In genomic region chr3:64363842-64364241, GRCh38 we compare ENCODE assay signal across 28 cellular contexts.
"Had no signal": no experiment of that assay in that cellular context is flagged by ENCODE, and none has a peak within 500 bp of the region (broad histone marks: within the 10 kb centered on the region; RNA-seq: fewer than 3 reads in every experiment).

No MANE protein-coding gene starts in this region.

- H3K27ac Mint-ChIP-seq: activated CD4-positive, alpha-beta memory T cell treated with anti-CD3 and anti-CD28 coated beads for 36 hours; activated CD4-positive, alpha-beta T cell treated with anti-CD3 and anti-CD28 coated beads for 36 hours; activated CD4-positive, alpha-beta T cell treated with anti-CD3 and anti-CD28 coated beads, Interleukin-2, amount 10 ng/mL, durations not matched to agents 24 days and 14 days; activated naive CD4-positive, alpha-beta T cell treated with anti-CD3 and anti-CD28 coated beads, Interleukin-2, amount 10 ng/mL, durations not matched to agents 7 days and 5 days; activated naive CD4-positive, alpha-beta T cell treated with anti-CD3 and anti-CD28 coated beads, Interleukin-2, amount 50 U/mL, for 72 hours; activated naive CD8-positive, alpha-beta T cell treated with anti-CD3 and anti-CD28 coated beads, Interleukin-2, amount 10 ng/mL, durations not matched to agents 7 days and 5 days; activated T-cell treated with anti-CD3 and anti-CD28 coated beads, Interleukin-2, amount 50 U/mL, for 24 hours; activated T-cell treated with anti-CD3 and anti-CD28 coated beads, Interleukin-2, amount 50 U/mL, for 72 hours; dendritic cell treated with granulocyte-macrophage colony-stimulating factor and Interleukin-4, amounts not matched to agents 40 ng/mL and 50 ng/mL, for 4 days; endodermal cell; T-helper 17 cell; T-helper 2 cell treated with Interferon-gamma antibody and Interleukin-4, amounts not matched to agents 5 μg/mL and 100 μg/mL, for 36 hours had no signal

- H3K4me1 Mint-ChIP-seq: activated CD4-positive, alpha-beta T cell treated with anti-CD3 and anti-CD28 coated beads for 36 hours; activated CD4-positive, alpha-beta T cell treated with anti-CD3 and anti-CD28 coated beads, Interleukin-2, amount 10 ng/mL, durations not matched to agents 24 days and 14 days; activated naive CD8-positive, alpha-beta T cell treated with anti-CD3 and anti-CD28 coated beads, Interleukin-2, amount 10 ng/mL, durations not matched to agents 7 days and 5 days; central memory CD8-positive, alpha-beta T cell; T-helper 17 cell had no signal

- H3K9me3 ChIP-seq: gastroesophageal sphincter had no signal

- H3K27me3 ChIP-seq: brain microvascular endothelial cell, foreskin keratinocyte, gastroesophageal sphincter had no signal

- H3K27me3 Mint-ChIP-seq: central memory CD8-positive, alpha-beta T cell; dendritic cell treated with granulocyte-macrophage colony-stimulating factor and Interleukin-4, amounts not matched to agents 40 ng/mL and 50 ng/mL, for 4 days had no signal

- H3K36me3 ChIP-seq: brain microvascular endothelial cell, gastroesophageal sphincter had no signal

- H3K4me3 Mint-ChIP-seq: activated CD4-positive, alpha-beta memory T cell treated with anti-CD3 and anti-CD28 coated beads for 36 hours; activated CD4-positive, alpha-beta T cell treated with anti-CD3 and anti-CD28 coated beads for 36 hours; activated CD4-positive, alpha-beta T cell treated with anti-CD3 and anti-CD28 coated beads, Interleukin-2, amount 10 ng/mL, durations not matched to agents 24 days and 14 days; activated naive CD4-positive, alpha-beta T cell treated with anti-CD3 and anti-CD28 coated beads, Interleukin-2, amount 10 ng/mL, durations not matched to agents 7 days and 5 days; activated naive CD8-positive, alpha-beta T cell treated with anti-CD3 and anti-CD28 coated beads, Interleukin-2, amount 10 ng/mL, durations not matched to agents 7 days and 5 days; activated T-cell treated with anti-CD3 and anti-CD28 coated beads, Interleukin-2, amount 50 U/mL, for 24 hours; activated T-cell treated with anti-CD3 and anti-CD28 coated beads, Interleukin-2, amount 50 U/mL, for 72 hours; central memory CD8-positive, alpha-beta T cell; dendritic cell treated with granulocyte-macrophage colony-stimulating factor and Interleukin-4, amounts not matched to agents 40 ng/mL and 50 ng/mL, for 4 days; endodermal cell; T-helper 17 cell; T-helper 2 cell treated with Interferon-gamma antibody and Interleukin-4, amounts not matched to agents 5 μg/mL and 100 μg/mL, for 36 hours had no signal

- H3K4me1 ChIP-seq: foreskin keratinocyte, gastroesophageal sphincter had no signal

- H3K9me3 Mint-ChIP-seq: activated CD4-positive, alpha-beta memory T cell treated with anti-CD3 and anti-CD28 coated beads for 36 hours; activated CD4-positive, alpha-beta T cell treated with anti-CD3 and anti-CD28 coated beads, Interleukin-2, amount 10 ng/mL, durations not matched to agents 24 days and 14 days; activated naive CD4-positive, alpha-beta T cell treated with anti-CD3 and anti-CD28 coated beads, Interleukin-2, amount 10 ng/mL, durations not matched to agents 7 days and 5 days; activated naive CD4-positive, alpha-beta T cell treated with anti-CD3 and anti-CD28 coated beads, Interleukin-2, amount 50 U/mL, for 72 hours; activated naive CD8-positive, alpha-beta T cell treated with anti-CD3 and anti-CD28 coated beads, Interleukin-2, amount 10 ng/mL, durations not matched to agents 7 days and 5 days; activated T-cell treated with anti-CD3 and anti-CD28 coated beads, Interleukin-2, amount 50 U/mL, for 24 hours; activated T-cell treated with anti-CD3 and anti-CD28 coated beads, Interleukin-2, amount 50 U/mL, for 72 hours; central memory CD8-positive, alpha-beta T cell; dendritic cell treated with granulocyte-macrophage colony-stimulating factor and Interleukin-4, amounts not matched to agents 40 ng/mL and 50 ng/mL, for 4 days; endodermal cell; T-helper 2 cell treated with Interferon-gamma antibody and Interleukin-4, amounts not matched to agents 5 μg/mL and 100 μg/mL, for 36 hours had no signal

- H3K36me3 Mint-ChIP-seq: activated CD4-positive, alpha-beta memory T cell treated with anti-CD3 and anti-CD28 coated beads for 36 hours; activated naive CD4-positive, alpha-beta T cell treated with anti-CD3 and anti-CD28 coated beads, Interleukin-2, amount 10 ng/mL, durations not matched to agents 7 days and 5 days; activated naive CD4-positive, alpha-beta T cell treated with anti-CD3 and anti-CD28 coated beads, Interleukin-2, amount 50 U/mL, for 72 hours; activated naive CD8-positive, alpha-beta T cell treated with anti-CD3 and anti-CD28 coated beads, Interleukin-2, amount 10 ng/mL, durations not matched to agents 7 days and 5 days had no signal

- DNase-seq: activated CD4-positive, alpha-beta memory T cell treated with anti-CD3 and anti-CD28 coated beads for 36 hours; activated CD4-positive, alpha-beta T cell treated with anti-CD3 and anti-CD28 coated beads for 36 hours; activated CD4-positive, alpha-beta T cell treated with anti-CD3 and anti-CD28 coated beads, Interleukin-2, amount 10 ng/mL, durations not matched to agents 24 days and 14 days; activated CD4-positive, CD25-positive, alpha-beta regulatory T cell; activated CD4-positive, CD25-positive, alpha-beta regulatory T cell treated with anti-CD3 and anti-CD28 coated beads, Interleukin-2, amount 50 U/mL, for 72 hours; activated CD8-positive, alpha-beta memory T cell treated with anti-CD3 and anti-CD28 coated beads, Interleukin-2, amount 50 U/mL, for 48 hours; activated gamma-delta T cell; activated naive CD4-positive, alpha-beta T cell; activated naive CD4-positive, alpha-beta T cell treated with anti-CD3 and anti-CD28 coated beads, Interleukin-2, amount 10 ng/mL, durations not matched to agents 7 days and 5 days; activated naive CD8-positive, alpha-beta T cell treated with anti-CD3 and anti-CD28 coated beads, Interleukin-2, amount 10 ng/mL, durations not matched to agents 7 days and 5 days; activated T-cell treated with anti-CD3 and anti-CD28 coated beads for 4 hours; activated T-cell treated with anti-CD3 and anti-CD28 coated beads, Interleukin-2, amount 50 U/mL, for 24 hours; activated T-cell treated with anti-CD3 and anti-CD28 coated beads, Interleukin-2, amount 50 U/mL, for 72 hours; brain microvascular endothelial cell; dorsolateral prefrontal cortex; effector memory CD4-positive, alpha-beta T cell; endodermal cell; foreskin keratinocyte; head of caudate nucleus; T-helper 1 cell; T-helper 17 cell; T1000 had no signal

- H3K27ac ChIP-seq: brain microvascular endothelial cell, coronary artery, dorsolateral prefrontal cortex, foreskin keratinocyte, gastroesophageal sphincter had no signal

- H3K4me3 ChIP-seq: coronary artery, dorsolateral prefrontal cortex, gastroesophageal sphincter had no signal
